In the genomic region with DNA sequence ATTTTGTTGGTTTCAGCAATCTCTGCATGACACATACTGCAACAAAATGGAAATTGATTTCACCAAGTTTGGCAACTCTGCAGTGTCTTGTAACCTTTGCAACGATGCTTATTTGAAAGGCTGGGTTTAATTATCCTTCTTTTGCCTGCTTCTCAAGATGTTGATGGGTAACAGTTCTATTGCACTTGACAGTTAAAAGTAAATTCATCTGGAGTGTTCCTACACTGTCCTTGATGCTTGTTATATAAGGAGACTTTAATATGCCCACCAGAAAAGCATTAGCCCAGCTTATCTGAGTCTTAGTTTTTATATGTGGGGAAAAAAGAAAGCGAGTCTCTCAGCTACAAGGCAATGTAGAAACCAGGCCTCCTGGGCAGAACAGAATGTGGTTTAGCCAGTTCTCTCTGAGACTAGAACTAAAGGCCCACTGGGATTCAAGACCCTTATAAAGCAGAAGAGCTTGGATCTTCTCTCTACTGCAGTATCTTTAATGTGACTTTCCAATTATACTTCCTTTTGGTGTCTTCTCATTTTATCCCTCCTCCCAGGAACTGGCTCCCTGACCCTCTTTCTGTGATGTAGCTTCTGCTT, we compare ENCODE assay signal across 23 cellular contexts.
"Had no signal": no experiment of that assay in that cellular context is flagged by ENCODE, and none has a peak within 500 bp of the region (broad histone marks: within the 10 kb centered on the region; RNA-seq: fewer than 3 reads in every experiment).

No MANE protein-coding gene starts in this region.

- H3K36me3 ChIP-seq: breast epithelium, left ventricle myocardium inferior, spleen, thoracic aorta, vagina had no signal

- H3K4me1 ChIP-seq: breast epithelium, spleen, vagina had no signal

- H3K4me3 ChIP-seq: breast epithelium, hepatocyte, left ventricle myocardium inferior, spleen, thoracic aorta, vagina had no signal

- H3K27ac ChIP-seq: breast epithelium, hepatocyte, left ventricle myocardium inferior, spleen, thoracic aorta, vagina had no signal

- H3K4me2 ChIP-seq: hepatocyte had no signal

- H3K27me3 ChIP-seq: breast epithelium, spleen, vagina had no signal

- ATAC-seq: activated T-cell treated with anti-CD3 and anti-CD28 coated beads, Interleukin-2, amount 50 U/mL, for 4 hours; effector memory CD8-positive, alpha-beta T cell; esophagus mucosa; natural killer cell had no signal

- H2AFZ ChIP-seq: hepatocyte had no signal

- H3K9me3 ChIP-seq: breast epithelium, left ventricle myocardium inferior, spleen, thoracic aorta, vagina had no signal

- H3K79me2 ChIP-seq: hepatocyte had no signal

- DNase-seq: activated CD4-positive, alpha-beta T cell treated with anti-CD3 and anti-CD28 coated beads for 4 hours; activated CD4-positive, alpha-beta T cell treated with anti-CD3 and anti-CD28 coated beads, Interleukin-2, amount 50 U/mL, for 48 hours; activated CD4-positive, CD25-positive, alpha-beta regulatory T cell; activated CD8-positive, alpha-beta memory T cell treated with anti-CD3 and anti-CD28 coated beads, Interleukin-2, amount 50 U/mL, for 48 hours; activated naive CD4-positive, alpha-beta T cell; activated naive CD8-positive, alpha-beta T cell treated with anti-CD3 and anti-CD28 coated beads for 36 hours; activated T-cell treated with anti-CD3 and anti-CD28 coated beads, Interleukin-2, amount 50 U/mL, for 4 hours; amniotic stem cell; effector memory CD8-positive, alpha-beta T cell; glutamatergic neuron; left ventricle myocardium inferior; mammary epithelial cell; midbrain; natural killer cell; spleen; stimulated activated CD4-positive, alpha-beta T cell treated with anti-CD3 and anti-CD28 coated beads, Interleukin-4, amount 100 ng/mL, for 1 hour; stimulated activated naive CD4-positive, alpha-beta T cell treated with Interleukin-2 at 50 U/mL for 16 hours; T1000 had no signal
